1 cellular context compared by ENCODE assay signal in the genomic region with DNA sequence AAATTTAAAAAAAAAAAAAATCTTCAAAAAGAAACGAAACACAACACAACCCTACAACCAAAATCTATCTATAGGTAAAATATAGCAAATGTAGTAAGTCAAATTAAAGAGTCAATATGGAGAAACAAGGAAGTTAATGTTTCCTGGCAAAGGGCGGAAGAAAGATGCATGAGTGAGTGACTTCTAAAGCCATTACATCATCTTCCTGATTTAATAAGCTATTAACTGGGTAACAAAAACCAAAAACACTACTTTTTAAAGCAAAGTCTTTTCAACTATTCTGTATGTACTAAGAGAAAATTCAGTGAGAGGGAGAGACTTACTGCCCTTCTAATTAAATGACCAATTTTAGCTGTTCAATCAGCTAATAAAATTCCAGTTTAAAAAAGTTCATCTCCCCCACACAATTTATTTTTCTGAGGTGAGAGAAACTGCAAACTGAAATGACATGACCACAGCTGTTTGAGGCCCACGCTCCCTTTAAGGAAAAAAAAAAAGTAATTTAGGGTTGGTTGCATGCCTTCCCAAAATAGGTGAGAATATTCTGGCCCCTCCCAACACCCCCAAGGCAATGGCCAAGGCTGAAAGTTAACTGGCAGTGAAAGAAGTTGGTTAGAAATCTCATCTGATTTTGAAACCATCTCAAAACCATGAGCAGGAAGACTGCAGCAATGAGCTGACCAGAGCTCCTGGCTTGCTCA.
TF ChIP-seq lines count a peak whose summit lies in the region.

No MANE protein-coding gene starts in this region.

TF ChIP-seq in HEK293, 187 proteins besides CTCF, POLR2A, EP300 and RAD21 (continued from another document):
- TF ChIP-seq, protein P1, sequence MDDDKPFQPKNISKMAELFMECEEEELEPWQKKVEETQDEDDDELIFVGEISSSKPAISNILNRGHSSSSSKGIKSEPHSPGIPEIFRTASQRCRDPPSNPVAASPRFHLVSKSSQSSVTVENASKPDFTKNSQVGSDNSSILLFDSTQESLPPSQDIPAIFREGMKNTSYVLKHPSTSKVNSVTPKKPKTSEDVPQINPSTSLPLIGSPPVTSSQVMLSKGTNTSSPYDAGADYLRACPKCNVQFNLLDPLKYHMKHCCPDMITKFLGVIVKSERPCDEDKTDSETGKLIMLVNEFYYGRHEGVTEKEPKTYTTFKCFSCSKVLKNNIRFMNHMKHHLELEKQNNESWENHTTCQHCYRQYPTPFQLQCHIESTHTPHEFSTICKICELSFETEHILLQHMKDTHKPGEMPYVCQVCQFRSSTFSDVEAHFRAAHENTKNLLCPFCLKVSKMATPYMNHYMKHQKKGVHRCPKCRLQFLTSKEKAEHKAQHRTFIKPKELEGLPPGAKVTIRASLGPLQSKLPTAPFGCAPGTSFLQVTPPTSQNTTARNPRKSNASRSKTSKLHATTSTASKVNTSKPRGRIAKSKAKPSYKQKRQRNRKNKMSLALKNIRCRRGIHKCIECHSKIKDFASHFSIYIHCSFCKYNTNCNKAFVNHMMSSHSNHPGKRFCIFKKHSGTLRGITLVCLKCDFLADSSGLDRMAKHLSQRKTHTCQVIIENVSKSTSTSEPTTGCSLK (tag by site-specific recombination; IDR thresholded peaks at IDR 0.05) = no peak
- no peak for TF ChIP-seq TCF7L2 (IDR thresholded peaks at IDR 0.05; ENCODE audit: borderline replicate concordance, low read depth, low read length)
- no peak for TF ChIP-seq ZNF335 (tag by site-specific recombination; conservative IDR thresholded peaks at IDR 0.05)
